ENCODE assay signal across 1 cellular context in genomic region chr3:52310861-52311566, GRCh38.
TF ChIP-seq lines count a peak whose summit lies in the region.

No MANE protein-coding gene starts in this region.

TF ChIP-seq in GM12878, 131 proteins besides CTCF, POLR2A, EP300 and RAD21 (continues in another document):
- no peak for TF ChIP-seq IRF3 (IDR thresholded peaks at IDR 0.05)
- TF ChIP-seq ZBTB4 (CRISPR knock-in tag; IDR thresholded peaks at IDR 0.05): no peak
- peak; percentile 63 for TF ChIP-seq CREB1 (IDR thresholded peaks at IDR 0.05; ENCODE audit: low read depth)
- no peak for TF ChIP-seq FOXM1 (IDR thresholded peaks at IDR 0.05; ENCODE audit: low read depth, low read length)
- no peak for TF ChIP-seq CHD1 (IDR thresholded peaks at IDR 0.05; ENCODE audit: low read depth, low read length)
- TF ChIP-seq MYB (IDR thresholded peaks at IDR 0.05; ENCODE audit: borderline replicate concordance, low read depth, low read length): no peak
- TF ChIP-seq HCFC1 (IDR thresholded peaks at IDR 0.05; ENCODE audit: low read length): no peak
- no peak for TF ChIP-seq CUX1 (IDR thresholded peaks at IDR 0.05; ENCODE audit: insufficient replicate concordance, low read depth, low read length)
- TF ChIP-seq CHD2 (IDR thresholded peaks at IDR 0.05; ENCODE audit: borderline replicate concordance, low read depth, low read length): 0 out of 2 replicates have a peak, but pooled peaks have one; percentile 59
- no peak for TF ChIP-seq ZBTB11 (CRISPR knock-in tag; IDR thresholded peaks at IDR 0.05)
- TF ChIP-seq MTA2 (IDR thresholded peaks at IDR 0.05; ENCODE audit: low read depth): peak; percentile 69
- no peak for TF ChIP-seq PAX8 (IDR thresholded peaks at IDR 0.05)
- no peak for TF ChIP-seq USF2 (IDR thresholded peaks at IDR 0.05; ENCODE audit: borderline replicate concordance, low read depth, low read length)
- TF ChIP-seq RELB (IDR thresholded peaks at IDR 0.05; ENCODE audit: low read depth): peak; percentile 84
- no peak for TF ChIP-seq ATF2 (IDR thresholded peaks at IDR 0.05; ENCODE audit: low read length)
- no peak for TF ChIP-seq TCF7 (IDR thresholded peaks at IDR 0.05; ENCODE audit: borderline replicate concordance)
- no peak for TF ChIP-seq YBX1 (IDR thresholded peaks at IDR 0.05)
- peak; percentile 88 for TF ChIP-seq NFXL1 (IDR thresholded peaks at IDR 0.05; ENCODE audit: borderline replicate concordance)
- no peak for TF ChIP-seq ZNF384 (IDR thresholded peaks at IDR 0.05; ENCODE audit: borderline replicate concordance, low read depth, low read length)
- no peak for TF ChIP-seq NR2C1 (IDR thresholded peaks at IDR 0.05)
- no peak for TF ChIP-seq PBX3 (IDR thresholded peaks at IDR 0.05; ENCODE audit: insufficient replicate concordance, low read depth, low read length)
- TF ChIP-seq ZZZ3 (IDR thresholded peaks at IDR 0.05; ENCODE audit: control insufficient read depth, insufficient read length, low read depth): no peak
- no peak for TF ChIP-seq E4F1 (IDR thresholded peaks at IDR 0.05; ENCODE audit: borderline replicate concordance, partially characterized antibody)
- no peak for TF ChIP-seq ZSCAN29 (IDR thresholded peaks at IDR 0.05)
- TF ChIP-seq RFX5 (IDR thresholded peaks at IDR 0.05; ENCODE audit: low read depth, low read length): no peak
- no peak for TF ChIP-seq CHD4 (IDR thresholded peaks at IDR 0.05)
- TF ChIP-seq ZNF687 (IDR thresholded peaks at IDR 0.05): peak; percentile 95
- TF ChIP-seq ZNF24 (IDR thresholded peaks at IDR 0.05): no peak
- TF ChIP-seq PML (IDR thresholded peaks at IDR 0.05; ENCODE audit: low read length): no peak
